ENCODE assay signal across 8 cellular contexts in the genomic region with DNA sequence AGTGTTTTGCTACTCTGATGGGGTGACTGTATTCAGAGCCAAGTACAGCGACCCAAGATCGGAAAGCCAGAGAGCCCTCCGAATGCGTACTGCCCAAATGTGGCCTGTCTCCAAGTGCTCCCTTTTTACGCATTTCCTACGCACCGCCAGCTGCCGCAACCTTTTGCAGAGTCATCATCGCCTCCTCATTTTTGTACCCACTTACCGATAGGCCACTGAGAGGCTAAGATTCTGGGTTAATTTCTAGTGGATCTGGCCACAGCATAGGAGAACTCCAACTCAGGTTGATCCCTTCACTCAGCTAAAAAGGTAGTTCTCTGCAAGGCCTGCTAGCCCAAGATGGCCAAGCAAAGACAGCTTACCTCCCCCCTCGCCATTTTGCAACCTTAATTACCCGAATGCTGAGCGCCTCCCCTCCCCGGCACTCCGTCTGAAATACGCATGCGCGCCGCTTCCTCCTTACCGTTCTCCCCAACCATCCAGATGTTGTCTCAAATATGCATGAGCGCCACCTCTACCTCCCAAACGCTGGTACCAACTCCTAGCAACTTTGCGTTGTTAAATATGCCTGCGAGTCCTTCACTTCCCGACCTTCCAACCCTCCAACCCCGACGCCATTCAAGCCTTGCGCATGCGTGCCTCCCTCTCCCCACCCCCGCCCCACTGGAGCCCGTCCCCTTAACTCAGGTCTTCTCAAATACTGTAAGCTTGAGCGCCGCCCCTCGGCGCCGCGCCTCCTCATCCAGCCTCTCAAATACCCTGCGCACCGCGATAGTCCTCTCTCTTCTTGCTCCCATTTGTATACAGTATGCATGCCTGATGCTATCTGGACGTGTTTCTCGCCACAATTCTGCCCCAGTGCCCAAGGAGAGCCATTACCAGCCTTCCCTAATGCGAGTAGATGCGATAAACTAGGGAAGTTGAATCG. TPM values are rescaled to one million over a fixed set of nuclear protein-coding genes. Genes with fewer than 3 reads are reported as not detected.
DNase-seq lines count a peak whose midpoint lies in the region; ATAC-seq, FAIRE-seq and TF ChIP-seq lines count a peak whose summit lies in the region.

No MANE protein-coding gene starts in this region.

- H3K9ac ChIP-seq in HUES48 (ENCODE audit: low read depth, low read length) (peak overlapping the region; percentile 84), NT2/D1 (ENCODE audit: insufficient read length, low read depth) (peak overlapping the region; percentile 92), endothelial cell of umbilical vein (replicated peaks; ENCODE audit: extremely low read depth, insufficient read depth, low read length) (peak overlapping the region; percentile 99)

- H3K36me3 ChIP-seq in HUES48 (ENCODE audit: control insufficient read depth, insufficient read depth, low read length) (peaks cover 25% of the 10 kb centered on the region; the same call in 1 of the 2 replicates), NT2/D1 (ENCODE audit: insufficient read depth, insufficient read length, low read length) (peaks cover 30% of the 10 kb centered on the region), endothelial cell of umbilical vein (ENCODE audit: control insufficient read depth in 2 of 2, extremely low read depth in 1 of 2, insufficient read depth in 2 of 2, low read length in 2 of 2) (no peaks in the 10 kb centered on the region), mucosa of descending colon (ENCODE audit: low read depth) (no peaks in the 10 kb centered on the region)

- TF ChIP-seq POLR2A in endothelial cell of umbilical vein (IDR thresholded peaks at IDR 0.05; ENCODE audit: low read depth, low read length): peak; percentile 85

- peaks cover 24% of the 10 kb centered on the region for H3K4me1 ChIP-seq in HUES48 (ENCODE audit: control insufficient read depth, insufficient read depth, low read length)
- H3K4me1 ChIP-seq in NT2/D1 (ENCODE audit: insufficient read depth, insufficient read length): no peaks in the 10 kb centered on the region
- H3K4me1 ChIP-seq in endothelial cell of umbilical vein (ENCODE audit: control insufficient read depth, extremely low read depth, insufficient read depth, low read length): no peaks in the 10 kb centered on the region
- H3K4me1 ChIP-seq in mucosa of descending colon (ENCODE audit: low read depth): no peaks in the 10 kb centered on the region

- H3K9me3 ChIP-seq in HUES48 (ENCODE audit: control insufficient read depth, insufficient read depth, low read length) (no peaks in the 10 kb centered on the region), NT2/D1 (ENCODE audit: insufficient read depth, low read length) (no peaks in the 10 kb centered on the region), endothelial cell of umbilical vein (replicated peaks; ENCODE audit: control insufficient read depth, insufficient read depth, low read length) (no peaks in the 10 kb centered on the region), mucosa of descending colon (no peaks in the 10 kb centered on the region)

- H3K9me1 ChIP-seq in endothelial cell of umbilical vein (replicated peaks; ENCODE audit: control insufficient read depth, extremely low read depth, insufficient read depth, low read length): no peaks in the 10 kb centered on the region

- ATAC-seq in GM21390 (IDR thresholded peaks at IDR 0.05; ENCODE audit: unreplicated experiment) (peak; percentile 87), mucosa of descending colon (peak; percentile 94)

- H3K27ac ChIP-seq in HUES48 (ENCODE audit: low read depth, low read length) (peak overlapping the region; percentile 96), endothelial cell of umbilical vein (ENCODE audit: insufficient read depth, low read depth, low read length) (peak overlapping the region; percentile 90)

- H3K4me3 ChIP-seq in HUES48 (ENCODE audit: low read depth, low read length) (peak overlapping the region; percentile 84), NT2/D1 (ENCODE audit: insufficient read length, low read depth) (peak overlapping the region; percentile 85), endothelial cell of umbilical vein (replicated peaks in 1 of 3; ENCODE audit: insufficient read depth in 1 of 3, low read depth in 1 of 3, low read length in 3 of 3) (peak overlapping the region; percentile 64 to 95 (median 81)), mucosa of descending colon (peak overlapping the region; percentile 24)

- DNase-seq in D341Med (ENCODE audit: low spot score) (peak; percentile 87), NT2/D1 (ENCODE audit: low read depth, low spot score) (peak; percentile 87), endothelial cell of umbilical vein (ENCODE audit: low read depth, low spot score) (peak; percentile 88), mucosa of descending colon (peak; percentile 88 to 92 (median 91))
- peak; percentile 77 for DNase-seq in activated CD8-positive, alpha-beta memory T cell treated with anti-CD3 and anti-CD28 coated beads, Interleukin-2, amount 50 U/mL, for 4 hours
- DNase-seq in stimulated activated CD8-positive, alpha-beta memory T cell treated with anti-CD3 and anti-CD28 coated beads, Interleukin-4, amount 100 ng/mL, for 1 hour (ENCODE audit: low read depth in 2 of 2, low spot score in 1 of 2): peak; percentile 32 to 59

- dilution Hi-C loops in endothelial cell of umbilical vein (cut with MboI; ENCODE audit: extremely low pct_ligation_motif_present, low sequenced_read_pairs): no loop called here

- intact Hi-C loops in endothelial cell of umbilical vein (cut with micrococcal nuclease): loop anchor here (1.0 to 5.0 kb wide), 6 partner anchors 27 to 375 kb away; partner anchors contain the start of gene RLIM
- intact Hi-C loops in mucosa of descending colon (cut with DNase I, micrococcal nuclease): no loop called here

- H3K27me3 ChIP-seq in HUES48 (ENCODE audit: control insufficient read depth, insufficient read depth, low read length) (no peaks in the 10 kb centered on the region), NT2/D1 (ENCODE audit: insufficient read depth, insufficient read length) (no peaks in the 10 kb centered on the region), endothelial cell of umbilical vein (ENCODE audit: control insufficient read depth in 2 of 2, insufficient read depth in 2 of 2, low read length in 2 of 2) (no peaks in the 10 kb centered on the region)

- H4K20me1 ChIP-seq in endothelial cell of umbilical vein (replicated peaks; ENCODE audit: control insufficient read depth, extremely low read depth, insufficient read depth, low read length): no peaks in the 10 kb centered on the region

- CTCF ChIA-PET in endothelial cell of umbilical vein (lab: Charles Lee): interaction anchor here (1.1 to 3.6 kb wide), 2 partner anchors 27 to 52 kb away, joined by 5 to 17 read pairs; no protein-coding TSS in a partner anchor

- H3K79me2 ChIP-seq in endothelial cell of umbilical vein (ENCODE audit: control insufficient read depth, insufficient read depth, low read length): peaks cover 46% of the 10 kb centered on the region

- peak overlapping the region; percentile 73 for H2AFZ ChIP-seq in endothelial cell of umbilical vein (ENCODE audit: low read depth, low read length)

- H3K4me2 ChIP-seq in endothelial cell of umbilical vein (ENCODE audit: insufficient read depth, low read length): peak overlapping the region; percentile 91

- TF ChIP-seq CTCF in endothelial cell of umbilical vein (IDR thresholded peaks at IDR 0.05; ENCODE audit: extremely low read depth in 1 of 2, insufficient read depth in 1 of 2, low read depth in 1 of 2, low read length in 2 of 2) (peak in 1 of 2 donors; percentile 7), mucosa of descending colon (IDR thresholded peaks at IDR 0.05) (no peak)

- FAIRE-seq in endothelial cell of umbilical vein (lab: Jason Lieb, UNC): peak; percentile 79

- POLR2A ChIA-PET in endothelial cell of umbilical vein (lab: Charles Lee): interaction anchor here (0.6 to 1.2 kb wide), 6 partner anchors 21 to 277 kb away, joined by 3 to 6 read pairs (median 4); no protein-coding TSS in a partner anchor

- no TSS peak for BruUV-seq in endothelial cell of umbilical vein (replicated peaks; lab: Mats Ljungman, UMichigan)

TF ChIP-seq in endothelial cell of umbilical vein, 7 proteins besides CTCF, POLR2A, EP300 and RAD21:
- no peak for TF ChIP-seq FOS (IDR thresholded peaks at IDR 0.05; ENCODE audit: borderline replicate concordance, insufficient read depth, low read length)
- peak; percentile 13 for TF ChIP-seq POLR2AphosphoS5 (IDR thresholded peaks at IDR 0.05; ENCODE audit: insufficient read depth, low read depth, low read length)

RNA-seq across cellular contexts. Expression of gene ZCCHC13, which starts 11.8 kb away (rescaled TPM):
- total RNA-seq in endothelial cell of umbilical vein (not detected in 2 replicates), mucosa of descending colon (not detected)
- polyA plus RNA-seq in endothelial cell of umbilical vein: not detected in 2 replicates
- not detected in 2 replicates for polyA plus RNA-seq in endothelial cell of umbilical vein (2011; cell fraction: cytosol; rRNA removed)
- polyA plus RNA-seq in endothelial cell of umbilical vein (2011; cell fraction: nucleus; rRNA removed): not detected in 2 replicates
- polyA plus RNA-seq in endothelial cell of umbilical vein (2012): not detected in 2 replicates
- polyA minus RNA-seq in endothelial cell of umbilical vein: not detected in 2 replicates
- not detected for polyA minus RNA-seq in endothelial cell of umbilical vein (2011; cell fraction: cytosol; rRNA and poly(A)+ RNA removed)
- not detected in 2 replicates for polyA minus RNA-seq in endothelial cell of umbilical vein (2011; cell fraction: nucleus; rRNA and poly(A)+ RNA removed)

Comparison
In these comparisons a context has a peak if more than half of its experiments do, and no peak if none do; other contexts are left out.
1. Peak in every context shown above with its lines: DNase-seq, ATAC-seq, H3K4me3 ChIP-seq and H3K27ac ChIP-seq.
2. H3K4me3 ChIP-seq: peak in every context shown above with its lines; median percentile 85 in NT2/D1; 84 in HUES48; 81 in endothelial cell of umbilical vein; 24 in mucosa of descending colon.